In the genomic region with DNA sequence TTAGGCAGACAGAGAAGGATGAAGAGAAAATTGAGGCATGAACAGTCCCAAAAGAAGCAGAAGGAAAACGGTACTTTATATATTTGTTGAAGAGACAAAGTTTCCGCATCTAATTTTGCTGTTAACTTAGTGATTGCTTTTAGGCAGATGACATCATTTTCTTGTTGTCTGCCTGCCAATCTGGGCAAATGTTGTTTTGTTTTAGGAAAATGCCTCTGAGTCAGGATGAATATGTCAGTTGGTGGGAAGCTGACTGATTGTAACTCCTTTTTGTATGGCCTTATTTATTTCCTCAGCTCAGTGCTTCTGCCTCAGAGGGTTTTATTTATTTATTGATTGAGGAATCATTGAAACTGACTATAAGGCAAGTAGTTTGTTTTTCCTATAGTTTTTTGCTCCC, we compare ENCODE assay signal across 12 cellular contexts. TPM values are rescaled to one million over a fixed set of nuclear protein-coding genes. Genes with fewer than 3 reads are reported as not detected.
DNase-seq lines count a peak whose midpoint lies in the region; ATAC-seq, FAIRE-seq and TF ChIP-seq lines count a peak whose summit lies in the region.
"Had no signal": no experiment of that assay in that cellular context is flagged by ENCODE, and none has a peak within 500 bp of the region (broad histone marks: within the 10 kb centered on the region; RNA-seq: fewer than 3 reads in every experiment).

No MANE protein-coding gene starts in this region.

- CTCF ChIA-PET in HEK293 (lab: Yijun Ruan, JAX), result interaction anchor here (0.6 kb wide), 1 partner anchor 23 kb away, joined by 3 read pairs; no protein-coding TSS in a partner anchor

- H3K27me3 ChIP-seq in adipocyte (replicated peaks; ENCODE audit: control insufficient read depth, insufficient read depth, low read length) (no peaks in the 10 kb centered on the region), ascending aorta (no peaks in the 10 kb centered on the region)

- H3K27me3 Mint-ChIP-seq in activated CD4-positive, alpha-beta T cell treated with anti-CD3 and anti-CD28 coated beads, Interleukin-2, amount 10 ng/mL, durations not matched to agents 24 days and 14 days, result peaks cover 2% of the 10 kb centered on the region
- H3K27me3 Mint-ChIP-seq: brain had no signal

- H3K4me3 Mint-ChIP-seq in activated CD4-positive, alpha-beta T cell treated with anti-CD3 and anti-CD28 coated beads, Interleukin-2, amount 10 ng/mL, durations not matched to agents 24 days and 14 days, result no peak overlapping the region
- H3K4me3 Mint-ChIP-seq: brain had no signal

- H3K27ac Mint-ChIP-seq in activated CD4-positive, alpha-beta T cell treated with anti-CD3 and anti-CD28 coated beads, Interleukin-2, amount 10 ng/mL, durations not matched to agents 24 days and 14 days, result no peak overlapping the region

- POLR2A ChIA-PET in HEK293 (lab: Yijun Ruan, JAX), result no interaction called here

- H3K27ac ChIP-seq in HEK293 (ENCODE audit: extremely low read depth, low read depth, low read length) (no peak overlapping the region), ascending aorta (no peak overlapping the region)

- no peak for FAIRE-seq in urothelium cell line (lab: Jason Lieb, UNC)

- no peaks in the 10 kb centered on the region for H3K9me3 ChIP-seq in HEK293 (ENCODE audit: control insufficient read depth, insufficient read depth, low read depth, low read length)
- H3K9me3 ChIP-seq in adipocyte (ENCODE audit: control insufficient read depth, low read length), result no peaks in the 10 kb centered on the region
- no peaks in the 10 kb centered on the region for H3K9me3 ChIP-seq in ascending aorta

- H3K36me3 Mint-ChIP-seq in activated CD4-positive, alpha-beta T cell treated with anti-CD3 and anti-CD28 coated beads, Interleukin-2, amount 10 ng/mL, durations not matched to agents 24 days and 14 days (ENCODE audit: low read depth), result no peaks in the 10 kb centered on the region

- TF ChIP-seq CTCF in HEK293 (tag by site-specific recombination; IDR thresholded peaks at IDR 0.05) (no peak), fibroblast of the aortic adventitia (IDR thresholded peaks at IDR 0.05; ENCODE audit: insufficient read depth, low read length) (no peak), ascending aorta (IDR thresholded peaks at IDR 0.05) (no peak)

- H3K36me3 ChIP-seq in HEK293 (ENCODE audit: control insufficient read depth in 2 of 2, insufficient read depth in 1 of 2, low read length in 2 of 2) (no peaks in the 10 kb centered on the region), adipocyte (ENCODE audit: control insufficient read depth, insufficient read depth, low read length, severe bottlenecking) (no peaks in the 10 kb centered on the region), ascending aorta (no peaks in the 10 kb centered on the region)

- H3K4me3 ChIP-seq in HEK293 (ENCODE audit: low read depth, low read length), result no peak overlapping the region
- peak overlapping the region; percentile 17 for H3K4me3 ChIP-seq in adipocyte (ENCODE audit: low read length)
- H3K4me3 ChIP-seq in fibroblast of the aortic adventitia (ENCODE audit: low read depth, low read length), result no peak overlapping the region
- no peak overlapping the region for H3K4me3 ChIP-seq in ascending aorta
- H3K4me3 ChIP-seq: lung had no signal

- no peaks in the 10 kb centered on the region for H3K4me1 Mint-ChIP-seq in activated CD4-positive, alpha-beta T cell treated with anti-CD3 and anti-CD28 coated beads, Interleukin-2, amount 10 ng/mL, durations not matched to agents 24 days and 14 days

- intact Hi-C loops in activated CD4-positive, alpha-beta T cell treated with anti-CD3 and anti-CD28 coated beads, Interleukin-2, amount 10 ng/mL, durations not matched to agents 24 days and 14 days (cut with micrococcal nuclease), result no loop called here
- intact Hi-C loops in ascending aorta (cut with DNase I), result no loop called here

- H3K9me3 Mint-ChIP-seq in activated CD4-positive, alpha-beta T cell treated with anti-CD3 and anti-CD28 coated beads, Interleukin-2, amount 10 ng/mL, durations not matched to agents 24 days and 14 days, result peaks cover 4% of the 10 kb centered on the region

- H3K4me1 ChIP-seq in HEK293 (ENCODE audit: control insufficient read depth, insufficient read depth, low read length) (no peaks in the 10 kb centered on the region), adipocyte (ENCODE audit: control insufficient read depth, insufficient read depth, low read length) (peaks cover 33% of the 10 kb centered on the region), ascending aorta (no peaks in the 10 kb centered on the region)

- ATAC-seq in GM18870 (IDR thresholded peaks at IDR 0.05; ENCODE audit: unreplicated experiment), result no peak

- DNase-seq in adipocyte (ENCODE audit: low read depth) (peak; percentile 85), fibroblast of the aortic adventitia (ENCODE audit: low read depth) (peak; percentile 88), urothelium cell line (ENCODE audit: low spot score) (peak; percentile 25), ascending aorta (ENCODE audit: low spot score in 2 of 2) (no peak)
- no peak for DNase-seq in activated CD4-positive, alpha-beta T cell treated with anti-CD3 and anti-CD28 coated beads, Interleukin-2, amount 10 ng/mL, durations not matched to agents 24 days and 14 days
- DNase-seq: NCI-H2081; posterior cingulate gyrus; stimulated activated naive CD4-positive, alpha-beta T cell treated with Interleukin-2 at 50 U/mL for 16 hours had no signal

- H3K9ac ChIP-seq in adipocyte (ENCODE audit: low read length), result peak overlapping the region; percentile 55

TF ChIP-seq in HEK293, 187 proteins besides CTCF, POLR2A, EP300 and RAD21 (continues in another document):
- TF ChIP-seq PRDM6 (tag by site-specific recombination; IDR thresholded peaks at IDR 0.05) (peak; percentile 7; the same call in 1 of the 2 replicates), MYNN (tag by site-specific recombination; IDR thresholded peaks at IDR 0.05; ENCODE audit: borderline replicate concordance) (no peak), ZNF629 (tag by site-specific recombination; IDR thresholded peaks at IDR 0.05) (0 out of 2 replicates have a peak, but pooled peaks have one; percentile 14), ZNF768 (tag by site-specific recombination; IDR thresholded peaks at IDR 0.05) (no peak), PRDM10 (tag by site-specific recombination; IDR thresholded peaks at IDR 0.05) (peak; percentile 46), ZNF664 (tag by site-specific recombination; IDR thresholded peaks at IDR 0.05) (peak; percentile 62; the same call in 1 of the 2 replicates), ZNF394 (tag by site-specific recombination; IDR thresholded peaks at IDR 0.05; ENCODE audit: borderline replicate concordance) (no peak), ZNF404 (tag by site-specific recombination; IDR thresholded peaks at IDR 0.05) (no peak), ZNF660 (tag by site-specific recombination; IDR thresholded peaks at IDR 0.05) (peak; percentile 83), RBAK (tag by site-specific recombination; IDR thresholded peaks at IDR 0.05) (no peak)
- TF ChIP-seq, protein P1, sequence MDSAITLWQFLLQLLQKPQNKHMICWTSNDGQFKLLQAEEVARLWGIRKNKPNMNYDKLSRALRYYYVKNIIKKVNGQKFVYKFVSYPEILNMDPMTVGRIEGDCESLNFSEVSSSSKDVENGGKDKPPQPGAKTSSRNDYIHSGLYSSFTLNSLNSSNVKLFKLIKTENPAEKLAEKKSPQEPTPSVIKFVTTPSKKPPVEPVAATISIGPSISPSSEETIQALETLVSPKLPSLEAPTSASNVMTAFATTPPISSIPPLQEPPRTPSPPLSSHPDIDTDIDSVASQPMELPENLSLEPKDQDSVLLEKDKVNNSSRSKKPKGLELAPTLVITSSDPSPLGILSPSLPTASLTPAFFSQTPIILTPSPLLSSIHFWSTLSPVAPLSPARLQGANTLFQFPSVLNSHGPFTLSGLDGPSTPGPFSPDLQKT (IDR thresholded peaks at IDR 0.05; ENCODE audit: borderline replicate concordance, low read depth, low read length), result no peak

RNA-seq across cellular contexts. Expression of gene CAVIN2, which starts 52.6 kb away (rescaled TPM):
- total RNA-seq in fibroblast of the aortic adventitia (ENCODE audit: low replicate concordance), result 24.1 and 29.8 TPM in 2 replicates
- not detected in 2 replicates for total RNA-seq in activated CD4-positive, alpha-beta T cell treated with anti-CD3 and anti-CD28 coated beads, Interleukin-2, amount 10 ng/mL, durations not matched to agents 24 days and 14 days
- total RNA-seq in ascending aorta, result 43.4 TPM

Comparison
In these comparisons a context has a peak if more than half of its experiments do, and no peak if none do; other contexts are left out.
1. DNase-seq: peak in adipocyte (single experiment), fibroblast of the aortic adventitia (single experiment) and urothelium cell line (single experiment); none in activated CD4-positive, alpha-beta T cell treated with anti-CD3 and anti-CD28 coated beads, Interleukin-2, amount 10 ng/mL, durations not matched to agents 24 days and 14 days (single experiment) and ascending aorta (0 of 2).
2. RNA of gene CAVIN2, which starts 52.6 kb away (total RNA-seq): 43.4 TPM in ascending aorta (single experiment) and 24.1 to 29.8 TPM in fibroblast of the aortic adventitia; not detected in activated CD4-positive, alpha-beta T cell treated with anti-CD3 and anti-CD28 coated beads, Interleukin-2, amount 10 ng/mL, durations not matched to agents 24 days and 14 days; every median in the first group is over 10 times any median in the second.